In the genomic region with DNA sequence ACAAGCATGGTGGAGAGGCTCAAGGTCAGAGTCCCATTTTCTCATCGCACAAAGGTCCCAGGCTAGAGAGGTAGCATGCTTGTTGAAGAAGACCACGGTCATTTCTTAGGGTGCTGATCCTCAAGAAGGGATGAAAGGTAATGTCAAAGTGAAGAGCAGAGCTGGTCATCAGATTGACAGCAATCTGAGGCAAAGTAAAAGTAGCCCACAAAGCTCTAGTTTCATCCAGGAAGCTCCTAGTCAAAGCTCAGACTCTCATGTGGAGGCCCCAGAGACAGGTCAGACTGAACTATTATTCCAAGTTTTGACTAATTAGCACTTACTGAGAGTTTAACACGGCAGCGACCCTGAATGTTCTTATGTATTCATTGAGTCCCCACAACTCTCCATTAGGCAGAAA, we compare ENCODE assay signal across 1 cellular context.
TF ChIP-seq lines count a peak whose summit lies in the region.

No MANE protein-coding gene starts in this region.

TF ChIP-seq in HepG2, 621 proteins besides CTCF, POLR2A, EP300 and RAD21 (continued from another document):
- TF ChIP-seq, protein P1, sequence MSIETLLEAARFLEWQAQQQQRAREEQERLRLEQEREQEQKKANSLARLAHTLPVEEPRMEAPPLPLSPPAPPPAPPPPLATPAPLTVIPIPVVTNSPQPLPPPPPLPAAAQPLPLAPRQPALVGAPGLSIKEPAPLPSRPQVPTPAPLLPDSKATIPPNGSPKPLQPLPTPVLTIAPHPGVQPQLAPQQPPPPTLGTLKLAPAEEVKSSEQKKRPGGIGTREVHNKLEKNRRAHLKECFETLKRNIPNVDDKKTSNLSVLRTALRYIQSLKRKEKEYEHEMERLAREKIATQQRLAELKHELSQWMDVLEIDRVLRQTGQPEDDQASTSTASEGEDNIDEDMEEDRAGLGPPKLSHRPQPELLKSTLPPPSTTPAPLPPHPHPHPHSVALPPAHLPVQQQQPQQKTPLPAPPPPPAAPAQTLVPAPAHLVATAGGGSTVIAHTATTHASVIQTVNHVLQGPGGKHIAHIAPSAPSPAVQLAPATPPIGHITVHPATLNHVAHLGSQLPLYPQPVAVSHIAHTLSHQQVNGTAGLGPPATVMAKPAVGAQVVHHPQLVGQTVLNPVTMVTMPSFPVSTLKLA (IDR thresholded peaks at IDR 0.05): no peak
- TF ChIP-seq KDM4B (CRISPR knock-in tag; IDR thresholded peaks at IDR 0.05) (no peak), MIER2 (CRISPR knock-in tag; IDR thresholded peaks at IDR 0.05) (no peak), ETV5 (CRISPR knock-in tag; IDR thresholded peaks at IDR 0.05; ENCODE audit: borderline replicate concordance) (no peak)
